1 cellular context compared by ENCODE assay signal in genomic region chr19:45177817-45178261, GRCh38.
TF ChIP-seq lines count a peak whose summit lies in the region.

A gene with protein sequence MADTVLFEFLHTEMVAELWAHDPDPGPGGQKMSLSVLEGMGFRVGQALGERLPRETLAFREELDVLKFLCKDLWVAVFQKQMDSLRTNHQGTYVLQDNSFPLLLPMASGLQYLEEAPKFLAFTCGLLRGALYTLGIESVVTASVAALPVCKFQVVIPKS (minus strand): TSS chr19:45178237. CDS start chr19:45178218, 19 bp downstream.

TF ChIP-seq in HEK293, 187 proteins besides CTCF, POLR2A, EP300 and RAD21 (continued from another document and continues in another):
- TF ChIP-seq ZFP69B (tag by site-specific recombination; IDR thresholded peaks at IDR 0.05) (0 out of 2 replicates have a peak, but pooled peaks have one; percentile 24), PRDM1 (tag by site-specific recombination; IDR thresholded peaks at IDR 0.05) (0 out of 2 replicates have a peak, but pooled peaks have one; percentile 6), PBX3 (CRISPR knock-in tag; IDR thresholded peaks at IDR 0.05) (no peak), ZSCAN4 (tag by site-specific recombination; IDR thresholded peaks at IDR 0.05) (peak; percentile 16; the same call in 1 of the 2 replicates), ZNF335 (tag by site-specific recombination; conservative IDR thresholded peaks at IDR 0.05) (peak; percentile 86), ZNF473 (tag by site-specific recombination; IDR thresholded peaks at IDR 0.05) (no peak), ZNF302 (tag by site-specific recombination; IDR thresholded peaks at IDR 0.05; ENCODE audit: low read depth) (no peak), ZNF514 (tag by site-specific recombination; IDR thresholded peaks at IDR 0.05) (no peak), INSM2 (tag by site-specific recombination; IDR thresholded peaks at IDR 0.05) (no peak), ZNF362 (tag by site-specific recombination; IDR thresholded peaks at IDR 0.05) (no peak), ZSCAN18 (tag by site-specific recombination; IDR thresholded peaks at IDR 0.05) (no peak), SP7 (tag by site-specific recombination; IDR thresholded peaks at IDR 0.05) (0 out of 2 replicates have a peak, but pooled peaks have one; percentile 54), ZNF785 (tag by site-specific recombination; IDR thresholded peaks at IDR 0.05) (no peak), ZNF214 (tag by site-specific recombination; IDR thresholded peaks at IDR 0.05; ENCODE audit: borderline replicate concordance) (no peak), ZNF324 (tag by site-specific recombination; IDR thresholded peaks at IDR 0.05) (no peak; the same call in 1 of the 2 replicates), ZNF23 (tag by site-specific recombination; IDR thresholded peaks at IDR 0.05; ENCODE audit: borderline replicate concordance) (no peak), ZNF433 (tag by site-specific recombination; IDR thresholded peaks at IDR 0.05; ENCODE audit: low read depth) (no peak), TRIM28 (IDR thresholded peaks at IDR 0.05; ENCODE audit: borderline replicate concordance, low read length) (no peak), ZNF548 (tag by site-specific recombination; IDR thresholded peaks at IDR 0.05) (no peak), KLF16 (tag by site-specific recombination; IDR thresholded peaks at IDR 0.05) (no peak), YY2 (tag by site-specific recombination; IDR thresholded peaks at IDR 0.05) (peak; percentile 94), ZNF146 (tag by site-specific recombination; IDR thresholded peaks at IDR 0.05) (no peak), KLF1 (tag by site-specific recombination; IDR thresholded peaks at IDR 0.05) (no peak), ZNF138 (tag by site-specific recombination; IDR thresholded peaks at IDR 0.05; ENCODE audit: borderline replicate concordance) (no peak), GLI2 (tag by site-specific recombination; IDR thresholded peaks at IDR 0.05; ENCODE audit: borderline replicate concordance, low read depth) (no peak), SCRT1 (tag by site-specific recombination; IDR thresholded peaks at IDR 0.05; ENCODE audit: borderline replicate concordance) (no peak), ZNF391 (tag by site-specific recombination; IDR thresholded peaks at IDR 0.05; ENCODE audit: borderline replicate concordance, low read depth) (peak; percentile 26; the same call in 1 of the 2 replicates), ZNF549 (tag by site-specific recombination; IDR thresholded peaks at IDR 0.05) (no peak), ZNF629 (tag by site-specific recombination; IDR thresholded peaks at IDR 0.05) (0 out of 2 replicates have a peak, but pooled peaks have one; percentile 52), REST (tag by site-specific recombination; IDR thresholded peaks at IDR 0.05) (no peak), ZNF24 (tag by site-specific recombination; IDR thresholded peaks at IDR 0.05) (peak; percentile 61; the same call in 1 of the 2 replicates), ZNF621 (tag by site-specific recombination; IDR thresholded peaks at IDR 0.05) (no peak), ZBTB8A (tag by site-specific recombination; IDR thresholded peaks at IDR 0.05) (0 out of 2 replicates have a peak, but pooled peaks have one; percentile 42), ZSCAN30 (tag by site-specific recombination; IDR thresholded peaks at IDR 0.05) (no peak), ZBTB21 (tag by site-specific recombination; IDR thresholded peaks at IDR 0.05) (0 out of 2 replicates have a peak, but pooled peaks have one; percentile 41), ZNF132 (tag by site-specific recombination; IDR thresholded peaks at IDR 0.05; ENCODE audit: borderline replicate concordance) (no peak), ZNF48 (tag by site-specific recombination; IDR thresholded peaks at IDR 0.05) (no peak), ZNF423 (tag by site-specific recombination; IDR thresholded peaks at IDR 0.05) (no peak), ZNF426 (tag by site-specific recombination; IDR thresholded peaks at IDR 0.05) (no peak), ZBTB20 (tag by site-specific recombination; IDR thresholded peaks at IDR 0.05) (peak; percentile 83), ZNF248 (tag by site-specific recombination; IDR thresholded peaks at IDR 0.05) (no peak), HIC1 (tag by site-specific recombination; IDR thresholded peaks at IDR 0.05) (no peak), ZNF10 (tag by site-specific recombination; IDR thresholded peaks at IDR 0.05) (peak; percentile 67; the same call in 1 of the 2 replicates), KLF7 (tag by site-specific recombination; IDR thresholded peaks at IDR 0.05; ENCODE audit: borderline replicate concordance) (0 out of 2 replicates have a peak, but pooled peaks have one; percentile 42), KLF10 (tag by site-specific recombination; IDR thresholded peaks at IDR 0.05) (no peak; the same call in 1 of the 2 replicates), ZNF354C (tag by site-specific recombination; IDR thresholded peaks at IDR 0.05; ENCODE audit: borderline replicate concordance, low read depth) (no peak), ZNF585B (tag by site-specific recombination; IDR thresholded peaks at IDR 0.05) (no peak), ZNF416 (tag by site-specific recombination; IDR thresholded peaks at IDR 0.05) (no peak), ZNF529 (tag by site-specific recombination; IDR thresholded peaks at IDR 0.05; ENCODE audit: insufficient replicate concordance) (no peak), ZIC2 (tag by site-specific recombination; IDR thresholded peaks at IDR 0.05) (no peak), ZNF175 (tag by site-specific recombination; IDR thresholded peaks at IDR 0.05) (no peak)
- TF ChIP-seq, protein P1, sequence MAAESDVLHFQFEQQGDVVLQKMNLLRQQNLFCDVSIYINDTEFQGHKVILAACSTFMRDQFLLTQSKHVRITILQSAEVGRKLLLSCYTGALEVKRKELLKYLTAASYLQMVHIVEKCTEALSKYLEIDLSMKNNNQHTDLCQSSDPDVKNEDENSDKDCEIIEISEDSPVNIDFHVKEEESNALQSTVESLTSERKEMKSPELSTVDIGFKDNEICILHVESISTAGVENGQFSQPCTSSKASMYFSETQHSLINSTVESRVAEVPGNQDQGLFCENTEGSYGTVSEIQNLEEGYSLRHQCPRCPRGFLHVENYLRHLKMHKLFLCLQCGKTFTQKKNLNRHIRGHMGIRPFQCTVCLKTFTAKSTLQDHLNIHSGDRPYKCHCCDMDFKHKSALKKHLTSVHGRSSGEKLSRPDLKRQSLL (tag by site-specific recombination; IDR thresholded peaks at IDR 0.05): no peak
- TF ChIP-seq, protein P2, sequence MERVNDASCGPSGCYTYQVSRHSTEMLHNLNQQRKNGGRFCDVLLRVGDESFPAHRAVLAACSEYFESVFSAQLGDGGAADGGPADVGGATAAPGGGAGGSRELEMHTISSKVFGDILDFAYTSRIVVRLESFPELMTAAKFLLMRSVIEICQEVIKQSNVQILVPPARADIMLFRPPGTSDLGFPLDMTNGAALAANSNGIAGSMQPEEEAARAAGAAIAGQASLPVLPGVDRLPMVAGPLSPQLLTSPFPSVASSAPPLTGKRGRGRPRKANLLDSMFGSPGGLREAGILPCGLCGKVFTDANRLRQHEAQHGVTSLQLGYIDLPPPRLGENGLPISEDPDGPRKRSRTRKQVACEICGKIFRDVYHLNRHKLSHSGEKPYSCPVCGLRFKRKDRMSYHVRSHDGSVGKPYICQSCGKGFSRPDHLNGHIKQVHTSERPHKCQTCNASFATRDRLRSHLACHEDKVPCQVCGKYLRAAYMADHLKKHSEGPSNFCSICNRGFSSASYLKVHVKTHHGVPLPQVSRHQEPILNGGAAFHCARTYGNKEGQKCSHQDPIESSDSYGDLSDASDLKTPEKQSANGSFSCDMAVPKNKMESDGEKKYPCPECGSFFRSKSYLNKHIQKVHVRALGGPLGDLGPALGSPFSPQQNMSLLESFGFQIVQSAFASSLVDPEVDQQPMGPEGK (tag by site-specific recombination; IDR thresholded peaks at IDR 0.05): peak; percentile 56; the same call in 1 of the 2 replicates
